In genomic region chr17:13024526-13025263, GRCh38 we compare ENCODE assay signal across 8 cellular contexts. TPM values are rescaled to one million over a fixed set of nuclear protein-coding genes. Genes with fewer than 3 reads are reported as not detected.
DNase-seq lines count a peak whose midpoint lies in the region; ATAC-seq and TF ChIP-seq lines count a peak whose summit lies in the region.

No MANE protein-coding gene starts in this region.

- H3F3A ChIP-seq in smooth muscle cell (ENCODE audit: low read depth), result no peaks in the 10 kb centered on the region

- peaks cover 19% of the 10 kb centered on the region for H3K27me3 Mint-ChIP-seq in T-helper 17 cell

- no peak overlapping the region for H3K4me3 ChIP-seq in GM06990 (replicated peaks; ENCODE audit: low read depth, low read length)
- H3K4me3 ChIP-seq in KMS-11 (IDR thresholded peaks at IDR 0.05; ENCODE audit: insufficient read depth, low read depth, low read length), result no peak overlapping the region
- peak overlapping the region; percentile 31 for H3K4me3 ChIP-seq in smooth muscle cell

- H3K27ac ChIP-seq in KMS-11 (no peak overlapping the region), smooth muscle cell (ENCODE audit: low read depth) (no peak overlapping the region)

- H3K4me2 ChIP-seq in KMS-11 (no peak overlapping the region), smooth muscle cell (peak overlapping the region; percentile 77)

- H3K79me2 ChIP-seq in KMS-11 (ENCODE audit: insufficient read depth, low read depth), result no peaks in the 10 kb centered on the region
- H3K79me2 ChIP-seq in smooth muscle cell (ENCODE audit: low read depth), result no peaks in the 10 kb centered on the region

- H3K36me3 Mint-ChIP-seq in T-helper 17 cell (ENCODE audit: low read depth), result peaks cover 2% of the 10 kb centered on the region

- H3K9ac ChIP-seq in KMS-11 (no peak overlapping the region), smooth muscle cell (ENCODE audit: low read depth) (no peak overlapping the region)

- H3K4me1 Mint-ChIP-seq in T-helper 17 cell, result peaks cover 14% of the 10 kb centered on the region

- no peaks in the 10 kb centered on the region for H3K9me3 ChIP-seq in T-helper 17 cell (ENCODE audit: control insufficient read depth, low read length, poor library complexity, severe bottlenecking)
- no peaks in the 10 kb centered on the region for H3K9me3 ChIP-seq in smooth muscle cell (replicated peaks; ENCODE audit: low read depth)

- 28% methylated on average over 19 of the region's 19 CpGs for WGBS in smooth muscle cell (ENCODE audit: low lambda C conversion rate)

- no peaks in the 10 kb centered on the region for H3K4me1 ChIP-seq in KMS-11 (ENCODE audit: low read depth, poor library complexity, severe bottlenecking)
- H3K4me1 ChIP-seq in smooth muscle cell (ENCODE audit: low read depth), result no peaks in the 10 kb centered on the region

- H2AFZ ChIP-seq in KMS-11 (ENCODE audit: low read depth) (no peak overlapping the region), smooth muscle cell (ENCODE audit: low read depth) (peak overlapping the region; percentile 42)

- TF ChIP-seq CTCF in GM06990 (IDR thresholded peaks at IDR 0.05; ENCODE audit: insufficient read depth, low read length, poor library complexity, severe bottlenecking), result peak; percentile 99
- peak; percentile 54 for TF ChIP-seq CTCF in KMS-11 (conservative IDR thresholded peaks at IDR 0.05; ENCODE audit: low read depth, low read length)
- peak; percentile 96 for TF ChIP-seq CTCF in smooth muscle cell (IDR thresholded peaks at IDR 0.05; ENCODE audit: borderline replicate concordance, insufficient read depth, poor library complexity, severe bottlenecking)

- peak overlapping the region; percentile 73 for H3K4me3 Mint-ChIP-seq in T-helper 17 cell

- H3K27me3 ChIP-seq in GM06990 (replicated peaks; ENCODE audit: control insufficient read depth, insufficient read depth, low read length), result no peaks in the 10 kb centered on the region
- no peaks in the 10 kb centered on the region for H3K27me3 ChIP-seq in KMS-11 (ENCODE audit: insufficient read depth, low read depth)
- H3K27me3 ChIP-seq in smooth muscle cell (ENCODE audit: low read depth), result no peaks in the 10 kb centered on the region

- peak overlapping the region; percentile 47 for H3K27ac Mint-ChIP-seq in T-helper 17 cell

- DNase-seq in GM06990 (ENCODE audit: extremely low read depth, insufficient read length) (peak; percentile 49), T-helper 17 cell (peak; percentile 56 to 58 (median 57)), anterior cingulate cortex (lab: John Stamatoyannopoulos, UW) (peak in 40 of 58 donors; percentile 2 to 56 (median 18)), hippocampal formation (lab: John Stamatoyannopoulos, UW) (peak; percentile 11 to 42), smooth muscle cell (lab: John Stamatoyannopoulos, UW; ENCODE audit: unreplicated experiment) (peak; percentile 23), amniotic stem cell (lab: John Stamatoyannopoulos, UW) (no peak)

- H4K20me1 ChIP-seq in KMS-11 (ENCODE audit: insufficient read depth) (no peaks in the 10 kb centered on the region), smooth muscle cell (ENCODE audit: low read depth) (no peaks in the 10 kb centered on the region)

- ATAC-seq in GM21825 (IDR thresholded peaks at IDR 0.05; ENCODE audit: unreplicated experiment) (peak; percentile 94), T-helper 17 cell (peak; percentile 99)

- H3K36me3 ChIP-seq in GM06990 (ENCODE audit: control insufficient read depth, insufficient read depth, low read length) (no peaks in the 10 kb centered on the region), KMS-11 (ENCODE audit: insufficient read depth) (no peaks in the 10 kb centered on the region), smooth muscle cell (ENCODE audit: low read depth) (no peaks in the 10 kb centered on the region)

RNA-seq across cellular contexts. Expression of gene ELAC2, which starts 6.9 kb away (rescaled TPM):
- total RNA-seq in T-helper 17 cell, result 10 to 100 TPM; 48.8 to 62.9 TPM
- 29.4 and 38.2 TPM in 2 replicates for total RNA-seq in smooth muscle cell
- polyA plus RNA-seq in smooth muscle cell, result 31.1 and 43.6 TPM in 2 replicates
